8 cellular contexts compared by ENCODE assay signal in the genomic region with DNA sequence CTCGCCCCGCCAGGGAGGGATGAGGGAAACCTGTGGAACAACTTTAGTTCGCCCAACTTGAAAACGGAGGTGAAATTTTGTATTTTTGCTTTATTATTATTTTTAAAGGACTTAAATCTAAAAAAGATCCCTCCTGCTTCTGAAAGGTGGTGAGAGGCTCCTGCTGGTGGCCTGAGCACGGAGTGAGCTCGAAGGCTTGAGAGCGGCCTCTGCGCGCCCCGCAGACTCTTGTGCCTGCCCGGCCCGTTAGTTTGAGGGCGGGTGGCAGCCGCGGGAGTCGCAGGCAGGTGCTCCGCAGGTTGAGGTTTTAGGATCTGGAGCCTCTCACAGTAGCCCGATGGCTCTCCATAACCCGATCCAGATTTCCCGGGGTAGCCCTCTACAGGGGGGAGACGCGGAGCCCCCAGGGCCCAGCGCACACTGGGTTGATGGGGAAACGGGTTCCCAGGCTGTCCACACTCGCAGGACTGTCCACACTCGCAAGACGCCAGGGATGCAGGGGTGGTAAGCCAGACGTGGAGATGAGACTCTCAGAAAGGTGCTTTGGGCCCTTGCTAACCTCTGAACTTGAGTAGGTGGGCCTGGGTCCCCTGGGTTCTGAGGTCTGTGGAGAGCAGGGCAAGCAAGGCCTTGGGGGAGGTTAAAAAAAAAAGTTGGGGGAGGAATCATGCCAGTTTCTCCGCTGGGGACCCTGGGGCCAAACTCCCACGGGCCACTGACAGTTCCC. TPM values are rescaled to one million over a fixed set of nuclear protein-coding genes. Genes with fewer than 3 reads are reported as not detected.
DNase-seq lines count a peak whose midpoint lies in the region; ATAC-seq and TF ChIP-seq lines count a peak whose summit lies in the region.

No MANE protein-coding gene starts in this region.

- H3K9ac ChIP-seq in trophoblast cell (ENCODE audit: low read length) = no peak overlapping the region

- peaks cover 21% of the 10 kb centered on the region for H3K79me1 ChIP-seq in trophoblast cell (ENCODE audit: low read length)

- peaks cover 46% of the 10 kb centered on the region for H3K27me3 Mint-ChIP-seq in activated CD4-positive, alpha-beta T cell treated with anti-CD3 and anti-CD28 coated beads, Interleukin-2, amount 10 ng/mL, durations not matched to agents 7 days and 5 days

- H3K27me3 ChIP-seq in foreskin keratinocyte (no peaks in the 10 kb centered on the region), trophoblast cell (ENCODE audit: insufficient read depth, low read length) (peaks cover 25% of the 10 kb centered on the region)

- no peak overlapping the region for H2AK5ac ChIP-seq in trophoblast cell (ENCODE audit: low read length)

- H3K27ac Mint-ChIP-seq in activated CD4-positive, alpha-beta T cell treated with anti-CD3 and anti-CD28 coated beads, Interleukin-2, amount 10 ng/mL, durations not matched to agents 7 days and 5 days = peak overlapping the region; percentile 80

- no peak overlapping the region for H4K12ac ChIP-seq in trophoblast cell (ENCODE audit: low read depth, low read length)

- H2BK12ac ChIP-seq in trophoblast cell (ENCODE audit: low read length) = no peak overlapping the region

- peaks cover 49% of the 10 kb centered on the region for H3K4me1 Mint-ChIP-seq in activated CD4-positive, alpha-beta T cell treated with anti-CD3 and anti-CD28 coated beads, Interleukin-2, amount 10 ng/mL, durations not matched to agents 7 days and 5 days

- no peak overlapping the region for H2AFZ ChIP-seq in trophoblast cell (ENCODE audit: insufficient read depth, low read length, poor library complexity)

- peak overlapping the region; percentile 86 for H4K91ac ChIP-seq in trophoblast cell (ENCODE audit: low read depth, low read length)

- no peak overlapping the region for H4K8ac ChIP-seq in trophoblast cell (ENCODE audit: low read depth, low read length)

- H3K79me2 ChIP-seq in trophoblast cell (ENCODE audit: control insufficient read depth, insufficient read depth, low read length, poor library complexity) = peaks cover 5% of the 10 kb centered on the region

- H3K4me1 ChIP-seq in HEK293 (ENCODE audit: control insufficient read depth, insufficient read depth, low read length) (peaks cover 5% of the 10 kb centered on the region), foreskin keratinocyte (peaks cover 6% of the 10 kb centered on the region), trophoblast cell (ENCODE audit: control insufficient read depth in 1 of 2, insufficient read depth in 2 of 2, low read length in 2 of 2) (peaks cover 11 to 17% of the 10 kb centered on the region in 2 experiments)

- H3K4me3 ChIP-seq in HEK293 (ENCODE audit: low read depth, low read length) (peak overlapping the region; percentile 87), trophoblast cell (ENCODE audit: low read depth, low read length) (peak overlapping the region; percentile 80)

- TF ChIP-seq CTCF in HEK293 (tag by site-specific recombination; IDR thresholded peaks at IDR 0.05) (no peak), foreskin keratinocyte (conservative IDR thresholded peaks at IDR 0.05) (no peak), GM13976 (IDR thresholded peaks at IDR 0.05; ENCODE audit: borderline replicate concordance, control extremely low read depth, extremely low read depth, insufficient read depth, missing control alignments) (no peak)

- no peak overlapping the region for H2BK120ac ChIP-seq in trophoblast cell (ENCODE audit: insufficient read depth, low read length, poor library complexity)

- H3K4ac ChIP-seq in trophoblast cell (ENCODE audit: low read depth, low read length) = no peak overlapping the region

- H3K23ac ChIP-seq in trophoblast cell (ENCODE audit: low read length) = no peak overlapping the region

- no CpG with 5 or more reads among the region's 30 CpGs for WGBS in trophoblast cell (ENCODE audit: extremely low coverage, insufficient coverage, insufficient read length)

- H3K9me3 ChIP-seq in HEK293 (ENCODE audit: control insufficient read depth, insufficient read depth, low read depth, low read length) (no peaks in the 10 kb centered on the region), trophoblast cell (ENCODE audit: insufficient read depth, low read depth, low read length) (no peaks in the 10 kb centered on the region)

- no peak for ATAC-seq in foreskin keratinocyte
- ATAC-seq in HG02840 (IDR thresholded peaks at IDR 0.05; ENCODE audit: low FRiP score, unreplicated experiment) = no peak

- CTCF ChIA-PET in HEK293 (lab: Yijun Ruan, JAX) = interaction anchor here (0.6 to 1.0 kb wide), 2 partner anchors 290 to 949 kb away, joined by 3 to 5 read pairs; no protein-coding TSS in a partner anchor
- CTCF ChIA-PET in activated CD4-positive, alpha-beta T cell treated with anti-CD3 and anti-CD28 coated beads, Interleukin-2, amount 10 ng/mL, durations not matched to agents 7 days and 5 days (lab: Charles Lee) = interaction anchor here (0.6 to 1.6 kb wide), 4 partner anchors 13 to 499 kb away, joined by 3 to 7 read pairs (median 4); no protein-coding TSS in a partner anchor

- no peak overlapping the region for H3K14ac ChIP-seq in trophoblast cell (ENCODE audit: low read length)

- H3K36me3 ChIP-seq in HEK293 (ENCODE audit: control insufficient read depth in 2 of 2, insufficient read depth in 1 of 2, low read length in 2 of 2) = no peaks in the 10 kb centered on the region
- no peaks in the 10 kb centered on the region for H3K36me3 ChIP-seq in trophoblast cell (ENCODE audit: control insufficient read depth in 1 of 2, insufficient read depth in 2 of 2, low read length in 2 of 2)

- no peaks in the 10 kb centered on the region for H3K9me3 Mint-ChIP-seq in activated CD4-positive, alpha-beta T cell treated with anti-CD3 and anti-CD28 coated beads, Interleukin-2, amount 10 ng/mL, durations not matched to agents 7 days and 5 days

- no peak for DNase-seq in activated CD4-positive, alpha-beta T cell treated with anti-CD3 and anti-CD28 coated beads, Interleukin-2, amount 10 ng/mL, durations not matched to agents 7 days and 5 days
- no peak for DNase-seq in foreskin keratinocyte
- peak in 1 of 2 donors; percentile 22 for DNase-seq in trophoblast cell
- DNase-seq in AG08395 (ENCODE audit: low spot score) = no peak
- DNase-seq in GM13976 (ENCODE audit: low spot score) = no peak
- no peak for DNase-seq in NCI-H2171 treated with DMSO at 0.1 percent for 48 hours (lab: John Stamatoyannopoulos, UW)

- H3K4me2 ChIP-seq in trophoblast cell (ENCODE audit: low read length) = peak overlapping the region; percentile 98

- no peak overlapping the region for H2BK5ac ChIP-seq in trophoblast cell (ENCODE audit: low read depth, low read length, poor library complexity)

- H3K36me3 Mint-ChIP-seq in activated CD4-positive, alpha-beta T cell treated with anti-CD3 and anti-CD28 coated beads, Interleukin-2, amount 10 ng/mL, durations not matched to agents 7 days and 5 days (ENCODE audit: low read depth) = peaks cover 5% of the 10 kb centered on the region

- peak overlapping the region; percentile 85 for H3K4me3 Mint-ChIP-seq in activated CD4-positive, alpha-beta T cell treated with anti-CD3 and anti-CD28 coated beads, Interleukin-2, amount 10 ng/mL, durations not matched to agents 7 days and 5 days

- in situ Hi-C loops in GM13976 (cut with MboI; ENCODE audit: low sequenced_read_pairs, unreplicated experiment) = loop anchor here (25.0 kb wide), 1 partner anchor 762 kb away; no protein-coding TSS in a partner anchor

- POLR2A ChIA-PET in HEK293 (lab: Yijun Ruan, JAX) = interaction anchor here (3.0 kb wide), 1 partner anchor 46 kb away, joined by 20 read pairs; the partner anchor contains the start of gene SUPT3H
- POLR2A ChIA-PET in activated CD4-positive, alpha-beta T cell treated with anti-CD3 and anti-CD28 coated beads, Interleukin-2, amount 10 ng/mL, durations not matched to agents 7 days and 5 days (lab: Charles Lee) = no interaction called here

- H3K27ac ChIP-seq in HEK293 (ENCODE audit: extremely low read depth, low read depth, low read length) (peak overlapping the region; percentile 81; the same call in 1 of the 2 replicates), foreskin keratinocyte (peak overlapping the region; percentile 59), trophoblast cell (ENCODE audit: low read depth, low read length) (no peak overlapping the region)

- no peak overlapping the region for H3K18ac ChIP-seq in trophoblast cell (ENCODE audit: low read length)

TF ChIP-seq in HEK293, 187 proteins besides CTCF, POLR2A, EP300 and RAD21 (continues in another document):
- no peak for TF ChIP-seq ZNF623 (tag by site-specific recombination; IDR thresholded peaks at IDR 0.05)
- TF ChIP-seq, protein P1, sequence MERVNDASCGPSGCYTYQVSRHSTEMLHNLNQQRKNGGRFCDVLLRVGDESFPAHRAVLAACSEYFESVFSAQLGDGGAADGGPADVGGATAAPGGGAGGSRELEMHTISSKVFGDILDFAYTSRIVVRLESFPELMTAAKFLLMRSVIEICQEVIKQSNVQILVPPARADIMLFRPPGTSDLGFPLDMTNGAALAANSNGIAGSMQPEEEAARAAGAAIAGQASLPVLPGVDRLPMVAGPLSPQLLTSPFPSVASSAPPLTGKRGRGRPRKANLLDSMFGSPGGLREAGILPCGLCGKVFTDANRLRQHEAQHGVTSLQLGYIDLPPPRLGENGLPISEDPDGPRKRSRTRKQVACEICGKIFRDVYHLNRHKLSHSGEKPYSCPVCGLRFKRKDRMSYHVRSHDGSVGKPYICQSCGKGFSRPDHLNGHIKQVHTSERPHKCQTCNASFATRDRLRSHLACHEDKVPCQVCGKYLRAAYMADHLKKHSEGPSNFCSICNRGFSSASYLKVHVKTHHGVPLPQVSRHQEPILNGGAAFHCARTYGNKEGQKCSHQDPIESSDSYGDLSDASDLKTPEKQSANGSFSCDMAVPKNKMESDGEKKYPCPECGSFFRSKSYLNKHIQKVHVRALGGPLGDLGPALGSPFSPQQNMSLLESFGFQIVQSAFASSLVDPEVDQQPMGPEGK (tag by site-specific recombination; IDR thresholded peaks at IDR 0.05) = no peak

RNA-seq across cellular contexts. Expression of gene SUPT3H, which starts 46.3 kb away (rescaled TPM):
- 1 to 10 TPM; 8.7 to 9.0 TPM for total RNA-seq in activated CD4-positive, alpha-beta T cell treated with anti-CD3 and anti-CD28 coated beads, Interleukin-2, amount 10 ng/mL, durations not matched to agents 7 days and 5 days
- total RNA-seq in foreskin keratinocyte = 5.0 and 6.9 TPM in 2 replicates
- polyA plus RNA-seq in foreskin keratinocyte = 9.0 and 10.7 TPM in 2 replicates
- 16.5 and 16.8 TPM in 2 replicates for polyA plus RNA-seq in trophoblast cell (2013)
